ENCODE assay signal across 1 cellular context in genomic region chr16:1449201-1449788, GRCh38.
A peak's percentile ranks its signal among the peaks of the same experiment; 100 is the strongest.
TF ChIP-seq lines count a peak whose summit lies in the region.

No MANE protein-coding gene starts in this region.

TF ChIP-seq in HepG2, 621 proteins besides CTCF, POLR2A, EP300 and RAD21:
- TF ChIP-seq CEBPZ (IDR thresholded peaks at IDR 0.05; ENCODE audit: low read length) (no peak), AGO2 (optimal IDR thresholded peaks at IDR 0.05; ENCODE audit: low read depth, low read length) (peak; percentile 38)
